In the genomic region with DNA sequence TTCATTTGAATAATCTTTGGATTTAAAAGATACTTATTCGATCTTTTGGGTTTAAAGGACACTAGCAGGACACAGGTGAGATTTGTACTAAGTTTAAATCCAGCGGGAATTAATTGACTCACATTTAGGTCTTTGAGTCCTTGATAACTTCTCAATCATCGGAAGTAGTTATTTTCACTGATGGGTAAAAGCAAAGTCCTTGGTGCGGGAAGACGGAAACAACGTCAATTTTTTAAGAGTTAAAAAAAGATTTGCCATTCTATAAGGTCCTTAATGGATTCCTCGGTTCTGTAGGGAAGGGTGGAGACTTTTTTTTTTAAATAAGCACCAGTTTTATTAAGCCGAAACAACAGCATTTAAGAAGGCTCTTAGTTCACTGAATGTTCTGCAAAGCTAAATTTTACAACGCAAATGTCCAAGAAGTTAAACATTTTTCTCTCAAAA, we compare ENCODE assay signal across 8 cellular contexts. TPM values are rescaled to one million over a fixed set of nuclear protein-coding genes. Genes with fewer than 3 reads are reported as not detected.
DNase-seq lines count a peak whose midpoint lies in the region; ATAC-seq and TF ChIP-seq lines count a peak whose summit lies in the region.

No MANE protein-coding gene starts in this region.

- no peaks in the 10 kb centered on the region for H3K9me3 Mint-ChIP-seq in activated CD8-positive, alpha-beta T cell treated with anti-CD3 and anti-CD28 coated beads for 36 hours
- no peaks in the 10 kb centered on the region for H3K9me3 Mint-ChIP-seq in memory B cell

- peak overlapping the region; percentile 98 for H3K27ac Mint-ChIP-seq in activated CD8-positive, alpha-beta T cell treated with anti-CD3 and anti-CD28 coated beads for 36 hours
- peak overlapping the region; percentile 93 for H3K27ac Mint-ChIP-seq in memory B cell

- POLR2A ChIA-PET in activated CD8-positive, alpha-beta T cell treated with anti-CD3 and anti-CD28 coated beads for 36 hours (lab: Charles Lee): interaction anchor here (0.7 to 13.8 kb wide), 15 partner anchors 8 to 147 kb away, joined by 3 to 621 read pairs (median 6); no protein-coding TSS in a partner anchor

- H3K27me3 Mint-ChIP-seq in activated CD8-positive, alpha-beta T cell treated with anti-CD3 and anti-CD28 coated beads for 36 hours: no peaks in the 10 kb centered on the region
- H3K27me3 Mint-ChIP-seq in memory B cell: no peaks in the 10 kb centered on the region

- intact Hi-C loops in activated CD8-positive, alpha-beta T cell treated with anti-CD3 and anti-CD28 coated beads for 36 hours (cut with micrococcal nuclease): loop anchor here (2.0 kb wide), 1 partner anchor 109 kb away; no protein-coding TSS in a partner anchor
- intact Hi-C loops in left colon (cut with DNase I, micrococcal nuclease): loop anchor here in 1 of 2 donors (10.0 kb wide), 1 partner anchor 507 kb away; no protein-coding TSS in a partner anchor

- CTCF ChIA-PET in activated CD8-positive, alpha-beta T cell treated with anti-CD3 and anti-CD28 coated beads for 36 hours (lab: Charles Lee): interaction anchor here (1.0 to 15.5 kb wide), 6 partner anchors 27 to 114 kb away, joined by 3 to 150 read pairs (median 7); no protein-coding TSS in a partner anchor

- peak overlapping the region; percentile 91 for H3K4me3 Mint-ChIP-seq in activated CD8-positive, alpha-beta T cell treated with anti-CD3 and anti-CD28 coated beads for 36 hours
- H3K4me3 Mint-ChIP-seq in memory B cell: peak overlapping the region; percentile 87

- no peak for DNase-seq in activated CD8-positive, alpha-beta T cell treated with anti-CD3 and anti-CD28 coated beads for 36 hours
- DNase-seq in memory B cell (ENCODE audit: low spot score in 2 of 2): no peak
- DNase-seq in GM10266 (ENCODE audit: extremely low spot score): no peak
- no peak for DNase-seq in iPS-NIHi7 (ENCODE audit: extremely low spot score)
- no peak for DNase-seq in omental fat pad (ENCODE audit: low spot score)
- no peak for DNase-seq in left colon

- peaks cover 48% of the 10 kb centered on the region for H3K36me3 Mint-ChIP-seq in activated CD8-positive, alpha-beta T cell treated with anti-CD3 and anti-CD28 coated beads for 36 hours (ENCODE audit: low read depth)
- H3K36me3 Mint-ChIP-seq in memory B cell: peaks cover 13% of the 10 kb centered on the region

- H3K4me1 Mint-ChIP-seq in activated CD8-positive, alpha-beta T cell treated with anti-CD3 and anti-CD28 coated beads for 36 hours (ENCODE audit: low read depth): peaks cover 30% of the 10 kb centered on the region
- H3K4me1 Mint-ChIP-seq in memory B cell: peaks cover 24% of the 10 kb centered on the region

- no peak for TF ChIP-seq CTCF in activated CD8-positive, alpha-beta T cell treated with anti-CD3 and anti-CD28 coated beads for 36 hours (IDR thresholded peaks at IDR 0.05)
- TF ChIP-seq CTCF in GM10266 (IDR thresholded peaks at IDR 0.05; ENCODE audit: control insufficient read depth, insufficient read depth, low read depth, missing control alignments) (no peak), omental fat pad (IDR thresholded peaks at IDR 0.05) (no peak)

- ATAC-seq in GM19328 (IDR thresholded peaks at IDR 0.05; ENCODE audit: unreplicated experiment) (peak; percentile 5), HG02981 (IDR thresholded peaks at IDR 0.05; ENCODE audit: unreplicated experiment) (peak; percentile 3), memory B cell (ENCODE audit: low read depth) (no peak), omental fat pad (ENCODE audit: low FRiP score) (no peak), left colon (no peak)
- peak; percentile 0 for ATAC-seq in activated CD8-positive, alpha-beta T cell treated with anti-CD3 and anti-CD28 coated beads for 36 hours

RNA-seq across cellular contexts. Expression of a gene that starts 2.9 kb away (rescaled TPM):
- 1,000 to 10,000 TPM; 5,169 to 5,393 TPM for total RNA-seq in activated CD8-positive, alpha-beta T cell treated with anti-CD3 and anti-CD28 coated beads for 36 hours
- total RNA-seq in omental fat pad: 1,000 to 10,000 TPM; 3,948 to 5,890 (median 5,138) TPM
- 1,000 to 10,000 TPM; 4,840 to 5,007 TPM for total RNA-seq in left colon

Comparison
In these comparisons a context has a peak if more than half of its experiments do, and no peak if none do; other contexts are left out.
1. ATAC-seq: peak in GM19328 (single experiment), HG02981 (single experiment) and activated CD8-positive, alpha-beta T cell treated with anti-CD3 and anti-CD28 coated beads for 36 hours (single experiment); none in memory B cell (single experiment), omental fat pad (single experiment) and left colon (single experiment).